Comparison of ENCODE assay signal across 10 cellular contexts in the genomic region with DNA sequence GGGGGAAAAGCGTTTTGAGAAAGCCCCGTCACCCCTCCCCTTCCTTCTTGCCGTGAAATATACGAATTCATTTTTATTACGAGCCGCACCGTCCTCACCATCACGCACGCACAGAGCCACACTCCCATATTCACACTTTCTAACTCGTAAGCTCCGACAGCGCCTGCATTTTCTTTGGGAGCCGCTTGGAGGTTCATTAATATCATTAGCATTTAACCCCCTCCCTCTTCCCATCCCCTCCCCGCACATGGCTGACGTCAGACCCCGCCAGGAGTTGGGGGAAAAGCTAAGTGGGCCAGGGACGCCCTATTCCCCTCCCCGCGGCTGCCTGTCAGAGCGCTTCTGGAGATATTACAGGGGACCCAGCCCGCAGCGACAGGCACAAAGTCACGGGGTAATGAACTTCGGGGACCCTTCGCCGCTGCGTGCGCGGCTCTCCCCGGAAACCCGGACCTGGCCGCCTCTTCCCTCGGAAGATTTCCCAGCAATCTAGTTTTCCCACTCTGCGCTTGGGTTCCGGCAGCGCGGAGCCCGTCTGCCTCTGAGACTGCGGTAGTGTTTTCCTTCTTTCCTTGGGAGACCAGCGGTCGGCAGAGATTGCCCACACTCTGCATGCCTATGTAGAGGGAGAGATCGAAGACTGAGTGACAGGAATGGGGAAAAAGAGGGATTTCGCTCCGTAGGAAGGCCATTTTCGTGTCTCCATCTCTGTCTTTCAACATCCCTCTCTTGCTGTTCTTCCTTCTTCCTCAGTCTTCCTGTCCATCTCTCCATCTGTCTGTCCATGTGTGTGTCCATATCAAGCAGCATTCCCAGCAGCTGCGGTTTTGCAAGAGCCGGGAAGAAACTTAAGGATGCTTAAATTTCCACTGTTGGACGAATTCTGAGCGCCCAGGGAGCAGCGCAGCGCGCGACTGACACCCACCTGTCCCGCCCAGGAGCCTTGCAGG. TPM values are rescaled to one million over a fixed set of nuclear protein-coding genes. Genes with fewer than 3 reads are reported as not detected.
DNase-seq lines count a peak whose midpoint lies in the region; ATAC-seq and TF ChIP-seq lines count a peak whose summit lies in the region.
"Had no signal": no experiment of that assay in that cellular context is flagged by ENCODE, and none has a peak within 500 bp of the region (broad histone marks: within the 10 kb centered on the region; RNA-seq: fewer than 3 reads in every experiment).

Gene NR2E1, plus strand, starts transcription at position 309 of the 950 bp plus-strand sequence. CDS start 744 bp downstream, outside the sequence.

- H2AFZ ChIP-seq in OCI-LY7 (ENCODE audit: low read length): no peak within 1 kb of the TSS

- H3K9me3 ChIP-seq in OCI-LY7 (ENCODE audit: low read length): no peaks in the 10 kb centered on the region
- H3K9me3 ChIP-seq: ovary had no signal

- H3K27ac ChIP-seq in OCI-LY7 (ENCODE audit: low read depth, low read length, poor library complexity, severe bottlenecking): no peak within 1 kb of the TSS
- H3K27ac ChIP-seq: ovary had no signal

- H3K4me2 ChIP-seq in OCI-LY7 (ENCODE audit: low read length): no peak within 1 kb of the TSS

- POLR2A ChIA-PET in OCI-LY7 (lab: Charles Lee): no interaction called here

- no TSS peak for BruUV-seq in OCI-LY7 (replicated peaks; lab: Mats Ljungman, UMichigan)

- no peaks in the 10 kb centered on the region for H3K4me1 ChIP-seq in OCI-LY7 (ENCODE audit: insufficient read depth, low read length, poor library complexity, severe bottlenecking)

- H3K4me3 ChIP-seq in OCI-LY7 (ENCODE audit: low read depth, low read length, poor library complexity, severe bottlenecking): no peak within 1 kb of the TSS
- H3K4me3 ChIP-seq: ovary had no signal

- ATAC-seq in HG02642 (IDR thresholded peaks at IDR 0.05; ENCODE audit: poor library complexity, unreplicated experiment): no peak

- no peaks in the 10 kb centered on the region for H3K9me2 ChIP-seq in OCI-LY7 (ENCODE audit: insufficient read depth, low read length)

- DNase-seq in ELF-1 (ENCODE audit: low read depth, low spot score) (peak; percentile 44), NCI-H2171 (lab: John Stamatoyannopoulos, UW) (peak; percentile 76), ecto neural progenitor cell (ENCODE audit: low spot score) (peak; percentile 60), nucleus accumbens (lab: John Stamatoyannopoulos, UW) (peak in 39 of 56 donors; percentile 16 to 78 (median 46)), OCI-LY7 (ENCODE audit: low spot score) (no peak), AG08395 (ENCODE audit: low spot score) (no peak), occipital lobe (lab: John Stamatoyannopoulos, UW) (no peak)
- DNase-seq: NCI-H226, ovary had no signal

- no peaks in the 10 kb centered on the region for H3K36me3 ChIP-seq in OCI-LY7 (ENCODE audit: insufficient read depth, low read length)
- H3K36me3 ChIP-seq: ovary had no signal

- no peaks in the 10 kb centered on the region for H4K20me1 ChIP-seq in OCI-LY7 (ENCODE audit: insufficient read depth, low read length)

- CTCF ChIA-PET in OCI-LY7 (lab: Charles Lee; ENCODE audit: unreplicated experiment): no interaction called here

- no peak for TF ChIP-seq CTCF in OCI-LY7 (conservative IDR thresholded peaks at IDR 0.05; ENCODE audit: low read length)

- intact Hi-C loops in OCI-LY7 (cut with micrococcal nuclease; ENCODE audit: unreplicated experiment): no loop called here

- H3K79me2 ChIP-seq in OCI-LY7 (ENCODE audit: insufficient read depth, low read depth, low read length): no peaks in the 10 kb centered on the region

RNA-seq across cellular contexts. Expression of gene NR2E1, which starts in this region (rescaled TPM):
- total RNA-seq in OCI-LY7 (2014; rRNA removed; shearing (Covaris generic)): not detected in 2 replicates
- total RNA-seq in OCI-LY7 (2022): not detected in 2 replicates
- total RNA-seq in occipital lobe: 9.8 TPM
- total RNA-seq: ovary had no signal

Comparison
In these comparisons a context has a peak if more than half of its experiments do, and no peak if none do; other contexts are left out.
1. RNA of gene NR2E1 (total RNA-seq): 9.8 TPM in occipital lobe (single experiment); not detected in OCI-LY7; every median in the first group is over 10 times any median in the second.
2. DNase-seq: peak in ELF-1 (single experiment), NCI-H2171 (single experiment), ecto neural progenitor cell (single experiment) and nucleus accumbens (39 of 56); none in OCI-LY7 (single experiment), AG08395 (single experiment) and occipital lobe (single experiment).